In the genomic region with DNA sequence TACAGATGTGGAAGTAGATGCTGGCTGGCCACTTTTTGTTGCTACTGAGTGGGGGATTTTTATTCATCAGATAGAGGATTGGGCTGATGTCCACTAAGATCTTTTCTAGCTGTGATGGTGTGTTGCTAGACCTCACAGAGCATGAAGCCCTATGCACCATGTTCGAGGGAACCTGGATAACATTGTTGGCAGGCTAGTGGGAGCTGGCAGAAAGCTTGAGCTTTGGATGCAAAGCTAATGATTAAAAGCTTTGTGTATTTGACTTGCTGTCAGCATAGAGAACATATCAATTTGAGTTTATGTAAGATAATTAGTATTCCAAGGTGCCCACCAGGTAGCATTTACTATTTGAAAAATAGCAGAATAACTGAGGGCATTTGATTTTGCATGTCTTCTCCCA, we compare ENCODE assay signal across 17 cellular contexts. TPM values are rescaled to one million over a fixed set of nuclear protein-coding genes. Genes with fewer than 3 reads are reported as not detected.
DNase-seq lines count a peak whose midpoint lies in the region; ATAC-seq, FAIRE-seq and TF ChIP-seq lines count a peak whose summit lies in the region.
"Had no signal": no experiment of that assay in that cellular context is flagged by ENCODE, and none has a peak within 500 bp of the region (broad histone marks: within the 10 kb centered on the region; RNA-seq: fewer than 3 reads in every experiment).

No MANE protein-coding gene starts in this region.

- no peak overlapping the region for H3K4me3 ChIP-seq in CD8-positive, alpha-beta T cell (ENCODE audit: low read depth, low read length)
- H3K4me3 ChIP-seq: dorsolateral prefrontal cortex, Peyer's patch, transverse colon had no signal

- CTCF ChIA-PET in CD8-positive, alpha-beta T cell (lab: Charles Lee) = interaction anchor here (0.5 to 2.2 kb wide), 4 partner anchors 77 to 1315 kb away, joined by 3 to 10 read pairs (median 4); no protein-coding TSS in a partner anchor
- CTCF ChIA-PET in activated CD8-positive, alpha-beta T cell treated with anti-CD3 and anti-CD28 coated beads for 36 hours (lab: Charles Lee) = interaction anchor here (1.1 to 2.0 kb wide), 3 partner anchors 31 to 150 kb away, joined by 4 to 5 read pairs (median 5); partner anchors contain the start of gene RPL39L

- no peak for ATAC-seq in CD8-positive, alpha-beta T cell
- ATAC-seq in activated CD8-positive, alpha-beta T cell treated with anti-CD3 and anti-CD28 coated beads for 36 hours = no peak
- no peak for ATAC-seq in naive thymus-derived CD8-positive, alpha-beta T cell
- ATAC-seq in GM21825 (IDR thresholded peaks at IDR 0.05; ENCODE audit: unreplicated experiment) = no peak

- H3K36me3 Mint-ChIP-seq in CD8-positive, alpha-beta T cell = peaks cover 70% of the 10 kb centered on the region
- peaks cover 25% of the 10 kb centered on the region for H3K36me3 Mint-ChIP-seq in activated CD8-positive, alpha-beta T cell treated with anti-CD3 and anti-CD28 coated beads for 36 hours (ENCODE audit: low read depth)
- peaks cover 0 to 66% (median 21%) of the 10 kb centered on the region in 3 donors for H3K36me3 Mint-ChIP-seq in naive thymus-derived CD8-positive, alpha-beta T cell

- H3K9me3 Mint-ChIP-seq in CD8-positive, alpha-beta T cell = no peaks in the 10 kb centered on the region
- no peaks in the 10 kb centered on the region for H3K9me3 Mint-ChIP-seq in activated CD8-positive, alpha-beta T cell treated with anti-CD3 and anti-CD28 coated beads for 36 hours
- H3K9me3 Mint-ChIP-seq in naive thymus-derived CD8-positive, alpha-beta T cell = no peaks in the 10 kb centered on the region

- H3K4me1 Mint-ChIP-seq in CD8-positive, alpha-beta T cell (ENCODE audit: low read depth) = peaks cover 54% of the 10 kb centered on the region
- peaks cover 34% of the 10 kb centered on the region for H3K4me1 Mint-ChIP-seq in activated CD8-positive, alpha-beta T cell treated with anti-CD3 and anti-CD28 coated beads for 36 hours (ENCODE audit: low read depth)
- H3K4me1 Mint-ChIP-seq in naive thymus-derived CD8-positive, alpha-beta T cell = peaks cover 32 to 82% (median 69%) of the 10 kb centered on the region in 4 donors

- no peak for TF ChIP-seq CTCF in CD8-positive, alpha-beta T cell (IDR thresholded peaks at IDR 0.05)
- no peak for TF ChIP-seq CTCF in activated CD8-positive, alpha-beta T cell treated with anti-CD3 and anti-CD28 coated beads for 36 hours (IDR thresholded peaks at IDR 0.05)

- H3K27ac ChIP-seq in CD8-positive, alpha-beta T cell (ENCODE audit: low read depth, low read length) = no peak overlapping the region
- H3K27ac ChIP-seq: VCaP had no signal

- peak overlapping the region; percentile 64 for H3K27ac Mint-ChIP-seq in CD8-positive, alpha-beta T cell
- peak overlapping the region; percentile 5 for H3K27ac Mint-ChIP-seq in activated CD8-positive, alpha-beta T cell treated with anti-CD3 and anti-CD28 coated beads for 36 hours
- peak overlapping the region in 9 of 10 donors; percentile 6 to 81 (median 58) for H3K27ac Mint-ChIP-seq in naive thymus-derived CD8-positive, alpha-beta T cell

- no peaks in the 10 kb centered on the region for H3K27me3 ChIP-seq in CD8-positive, alpha-beta T cell (ENCODE audit: insufficient read depth, low read length)
- H3K27me3 ChIP-seq: dorsolateral prefrontal cortex, Peyer's patch, transverse colon had no signal

- POLR2A ChIA-PET in CD8-positive, alpha-beta T cell (lab: Charles Lee) = interaction anchor here (1.5 to 2.2 kb wide), 2 partner anchors 15 to 38 kb away, joined by 6 read pairs; no protein-coding TSS in a partner anchor
- POLR2A ChIA-PET in activated CD8-positive, alpha-beta T cell treated with anti-CD3 and anti-CD28 coated beads for 36 hours (lab: Charles Lee) = interaction anchor here (0.9 to 1.3 kb wide), 3 partner anchors 10 to 28 kb away, joined by 3 to 4 read pairs (median 4); no protein-coding TSS in a partner anchor
- POLR2A ChIA-PET in naive thymus-derived CD8-positive, alpha-beta T cell (lab: Charles Lee) = interaction anchor here (2.4 kb wide), 1 partner anchor 36 kb away, joined by 8 read pairs; no protein-coding TSS in a partner anchor

- peaks cover 3% of the 10 kb centered on the region for H3K36me3 ChIP-seq in CD8-positive, alpha-beta T cell (ENCODE audit: insufficient read depth, low read length)
- H3K36me3 ChIP-seq: Peyer's patch, transverse colon had no signal

- no peaks in the 10 kb centered on the region for H3K27me3 Mint-ChIP-seq in CD8-positive, alpha-beta T cell (ENCODE audit: low read depth)
- H3K27me3 Mint-ChIP-seq in activated CD8-positive, alpha-beta T cell treated with anti-CD3 and anti-CD28 coated beads for 36 hours = no peaks in the 10 kb centered on the region
- no peaks in the 10 kb centered on the region for H3K27me3 Mint-ChIP-seq in naive thymus-derived CD8-positive, alpha-beta T cell

- H3K4me3 Mint-ChIP-seq in CD8-positive, alpha-beta T cell = no peak overlapping the region
- H3K4me3 Mint-ChIP-seq in activated CD8-positive, alpha-beta T cell treated with anti-CD3 and anti-CD28 coated beads for 36 hours = no peak overlapping the region
- no peak overlapping the region for H3K4me3 Mint-ChIP-seq in naive thymus-derived CD8-positive, alpha-beta T cell

- FAIRE-seq in GM19239 (lab: Jason Lieb, UNC) = peak; percentile 48
- FAIRE-seq: keratinocyte had no signal

- intact Hi-C loops in CD8-positive, alpha-beta T cell (cut with DNase I, micrococcal nuclease) = loop anchor here in 1 of 2 experiments (5.0 kb wide), 2 partner anchors 37 to 38 kb away; no protein-coding TSS in a partner anchor
- intact Hi-C loops in activated CD8-positive, alpha-beta T cell treated with anti-CD3 and anti-CD28 coated beads for 36 hours (cut with micrococcal nuclease) = no loop called here

- no peak for DNase-seq in CD8-positive, alpha-beta T cell
- no peak for DNase-seq in GM19239 (ENCODE audit: insufficient read length, low spot score)
- no peak for DNase-seq in activated CD8-positive, alpha-beta T cell treated with anti-CD3 and anti-CD28 coated beads for 36 hours
- no peak for DNase-seq in naive thymus-derived CD8-positive, alpha-beta T cell
- DNase-seq in HUDEP-2 (lab: John Stamatoyannopoulos, UW; ENCODE audit: unreplicated experiment in 76 of 76) = no peak
- DNase-seq in NCI-H1105 treated with DMSO at 0.1 percent for 48 hours (lab: John Stamatoyannopoulos, UW) = no peak
- DNase-seq: dorsolateral prefrontal cortex; head of caudate nucleus; NCI-H1092 treated with DMSO at 0.1 percent for 48 hours; NCI-H69; Peyer's patch; stimulated activated CD4-positive, alpha-beta T cell treated with anti-CD3 and anti-CD28 coated beads, Interleukin-2, amount 100 ng/mL, for 48 hours; SW 1271; transverse colon had no signal

- H3K4me1 ChIP-seq in CD8-positive, alpha-beta T cell (ENCODE audit: insufficient read depth, low read length) = peaks cover 3% of the 10 kb centered on the region

- no peaks in the 10 kb centered on the region for H3K9me3 ChIP-seq in CD8-positive, alpha-beta T cell (ENCODE audit: low read length)
- H3K9me3 ChIP-seq: Peyer's patch, transverse colon had no signal

RNA-seq across cellular contexts. Expression of gene ST6GAL1, which starts 59.1 kb away (rescaled TPM):
- total RNA-seq in CD8-positive, alpha-beta T cell = 10 to 100 TPM; 23.1 to 28.5 TPM
- 10 to 100 TPM; 84.6 to 99.2 TPM for total RNA-seq in activated CD8-positive, alpha-beta T cell treated with anti-CD3 and anti-CD28 coated beads for 36 hours
- 100 to 1,000 TPM; 223 to 250 TPM for total RNA-seq in naive thymus-derived CD8-positive, alpha-beta T cell
- 100 to 1,000 TPM; 139 to 237 (median 167) TPM for polyA plus RNA-seq in naive thymus-derived CD8-positive, alpha-beta T cell

Comparison
In these comparisons a context has a peak if more than half of its experiments do, and no peak if none do; other contexts are left out.
1. H3K27ac Mint-ChIP-seq: peak in every context shown above with its lines; median percentile 64 in CD8-positive, alpha-beta T cell; 58 in naive thymus-derived CD8-positive, alpha-beta T cell; 5 in activated CD8-positive, alpha-beta T cell treated with anti-CD3 and anti-CD28 coated beads for 36 hours.